Comparison of ENCODE assay signal across 34 cellular contexts in genomic region chr6:54252916-54253315, GRCh38. TPM values are rescaled to one million over a fixed set of nuclear protein-coding genes. Genes with fewer than 3 reads are reported as not detected.
"Had no signal": no experiment of that assay in that cellular context is flagged by ENCODE, and none has a peak within 500 bp of the region (broad histone marks: within the 10 kb centered on the region; RNA-seq: fewer than 3 reads in every experiment).

No MANE protein-coding gene starts in this region.

- H3K27me3 ChIP-seq: brain microvascular endothelial cell had no signal

- H3K9ac ChIP-seq: KMS-11 had no signal

- H3K27me3 Mint-ChIP-seq: activated CD4-positive, alpha-beta T cell treated with anti-CD3 and anti-CD28 coated beads, Interleukin-2, amount 10 ng/mL, durations not matched to agents 24 days and 14 days; activated CD8-positive, alpha-beta T cell treated with anti-CD3 and anti-CD28 coated beads for 36 hours; activated naive CD8-positive, alpha-beta T cell treated with anti-CD3 and anti-CD28 coated beads for 36 hours; activated T-helper 17 cell treated with anti-CD3 and anti-CD28 coated beads, Interleukin-2, amount 50 U/mL, for 72 hours had no signal

- DNase-seq: activated CD4-positive, alpha-beta T cell treated with anti-CD3 and anti-CD28 coated beads, Interleukin-2, amount 10 ng/mL, durations not matched to agents 24 days and 14 days; activated CD4-positive, alpha-beta T cell treated with anti-CD3 and anti-CD28 coated beads, Interleukin-2, amount 50 U/mL, for 4 hours; activated CD8-positive, alpha-beta T cell treated with anti-CD3 and anti-CD28 coated beads for 36 hours; activated effector memory CD4-positive, alpha-beta T cell treated with anti-CD3 and anti-CD28 coated beads, Interleukin-2, amount 50 U/mL, for 16 hours; activated naive CD4-positive, alpha-beta T cell; activated naive CD4-positive, alpha-beta T cell treated with anti-CD3 and anti-CD28 coated beads, Interleukin-2, amount 50 U/mL, for 16 hours; activated naive CD8-positive, alpha-beta T cell treated with anti-CD3 and anti-CD28 coated beads for 36 hours; activated T-cell treated with anti-CD3 and anti-CD28 coated beads, Interleukin-2, amount 50 U/mL, for 1 hour; activated T-cell treated with anti-CD3 and anti-CD28 coated beads, Interleukin-2, amount 50 U/mL, for 72 hours; amniotic stem cell; aorta; brain microvascular endothelial cell; NCI-H1048; NCI-H1105 treated with DMSO at 0.1 percent for 48 hours; NCI-H1436; NCI-H1694; NCI-H1930; NCI-H2081 treated with DMSO at 0.1 percent for 48 hours; NCI-H345; NCI-H524 treated with DMSO at 0.1 percent for 48 hours; NCI-H748 treated with DMSO at 0.1 percent for 48 hours; NK-92 treated with Interleukin-12 subunit alpha and Interleukin-12 subunit beta, amount 100 ng/mL, for 24 hours; PC-3; SIG-M5 had no signal

- H3K9me3 Mint-ChIP-seq: activated CD4-positive, alpha-beta T cell treated with anti-CD3 and anti-CD28 coated beads, Interleukin-2, amount 10 ng/mL, durations not matched to agents 24 days and 14 days; activated CD8-positive, alpha-beta T cell treated with anti-CD3 and anti-CD28 coated beads for 36 hours; activated T-cell treated with anti-CD3 and anti-CD28 coated beads, Interleukin-2, amount 50 U/mL, for 72 hours; T-helper 1 cell treated with Interleukin-12 subunit alpha and Interleukin-12 subunit beta and Interleukin-4 antibody, amounts not matched to agents 30 μg/mL and 1 μg/mL, for 36 hours; T-helper 2 cell treated with Interferon-gamma antibody and Interleukin-4, amounts not matched to agents 5 μg/mL and 100 μg/mL, for 36 hours had no signal

- H3K4me2 ChIP-seq: KMS-11 had no signal

- H3K36me3 Mint-ChIP-seq: activated naive CD8-positive, alpha-beta T cell treated with anti-CD3 and anti-CD28 coated beads for 36 hours had no signal

- H3K4me1 Mint-ChIP-seq: activated CD4-positive, alpha-beta T cell treated with anti-CD3 and anti-CD28 coated beads, Interleukin-2, amount 10 ng/mL, durations not matched to agents 24 days and 14 days; activated naive CD8-positive, alpha-beta T cell treated with anti-CD3 and anti-CD28 coated beads for 36 hours; activated T-helper 17 cell treated with anti-CD3 and anti-CD28 coated beads, Interleukin-2, amount 50 U/mL, for 72 hours had no signal

- H3K36me3 ChIP-seq: brain microvascular endothelial cell had no signal

- H3K27ac ChIP-seq: brain microvascular endothelial cell, KMS-11, RWPE1 had no signal

- H3K27ac Mint-ChIP-seq: activated CD4-positive, alpha-beta T cell treated with anti-CD3 and anti-CD28 coated beads, Interleukin-2, amount 10 ng/mL, durations not matched to agents 24 days and 14 days; activated CD8-positive, alpha-beta T cell treated with anti-CD3 and anti-CD28 coated beads for 36 hours; activated naive CD8-positive, alpha-beta T cell treated with anti-CD3 and anti-CD28 coated beads for 36 hours; activated T-cell treated with anti-CD3 and anti-CD28 coated beads, Interleukin-2, amount 50 U/mL, for 72 hours; activated T-helper 17 cell treated with anti-CD3 and anti-CD28 coated beads, Interleukin-2, amount 50 U/mL, for 72 hours; T-helper 1 cell treated with Interleukin-12 subunit alpha and Interleukin-12 subunit beta and Interleukin-4 antibody, amounts not matched to agents 30 μg/mL and 1 μg/mL, for 36 hours; T-helper 2 cell treated with Interferon-gamma antibody and Interleukin-4, amounts not matched to agents 5 μg/mL and 100 μg/mL, for 36 hours had no signal

- H3K4me3 Mint-ChIP-seq: activated CD4-positive, alpha-beta T cell treated with anti-CD3 and anti-CD28 coated beads, Interleukin-2, amount 10 ng/mL, durations not matched to agents 24 days and 14 days; activated CD8-positive, alpha-beta T cell treated with anti-CD3 and anti-CD28 coated beads for 36 hours; activated naive CD8-positive, alpha-beta T cell treated with anti-CD3 and anti-CD28 coated beads for 36 hours; activated T-cell treated with anti-CD3 and anti-CD28 coated beads, Interleukin-2, amount 50 U/mL, for 72 hours; activated T-helper 17 cell treated with anti-CD3 and anti-CD28 coated beads, Interleukin-2, amount 50 U/mL, for 72 hours; T-helper 1 cell treated with Interleukin-12 subunit alpha and Interleukin-12 subunit beta and Interleukin-4 antibody, amounts not matched to agents 30 μg/mL and 1 μg/mL, for 36 hours; T-helper 2 cell treated with Interferon-gamma antibody and Interleukin-4, amounts not matched to agents 5 μg/mL and 100 μg/mL, for 36 hours had no signal

RNA-seq across cellular contexts. Expression of gene TINAG, which starts 55.3 kb away (rescaled TPM):
- total RNA-seq: activated CD4-positive, alpha-beta T cell treated with anti-CD3 and anti-CD28 coated beads, Interleukin-2, amount 10 ng/mL, durations not matched to agents 24 days and 14 days; activated CD8-positive, alpha-beta memory T cell treated with anti-CD3 and anti-CD28 coated beads for 36 hours; activated CD8-positive, alpha-beta T cell treated with anti-CD3 and anti-CD28 coated beads for 36 hours; activated naive CD8-positive, alpha-beta T cell treated with anti-CD3 and anti-CD28 coated beads for 36 hours; activated T-cell treated with anti-CD3 and anti-CD28 coated beads, Interleukin-2, amount 50 U/mL, for 72 hours; activated T-helper 17 cell treated with anti-CD3 and anti-CD28 coated beads, Interleukin-2, amount 50 U/mL, for 72 hours; aorta; M059J; NCI-H460; PC-3; Right ventricle myocardium inferior; SK-MEL-5 had no signal
